10 cellular contexts compared by ENCODE assay signal in genomic region chr7:131522325-131522920, GRCh38. TPM values are rescaled to one million over a fixed set of nuclear protein-coding genes. Genes with fewer than 3 reads are reported as not detected.
DNase-seq lines count a peak whose midpoint lies in the region; ATAC-seq lines count a peak whose summit lies in the region.
"Had no signal": no experiment of that assay in that cellular context is flagged by ENCODE, and none has a peak within 500 bp of the region (broad histone marks: within the 10 kb centered on the region; RNA-seq: fewer than 3 reads in every experiment).

No MANE protein-coding gene starts in this region.

- H3K9me3 ChIP-seq in muscle layer of duodenum (ENCODE audit: control insufficient read depth in 1 of 2, low read length in 2 of 2): no peaks in the 10 kb centered on the region
- H3K9me3 ChIP-seq: SJSA1 had no signal

- H3K4me1 Mint-ChIP-seq in activated naive CD8-positive, alpha-beta T cell treated with anti-CD3 and anti-CD28 coated beads, Interleukin-2, amount 10 ng/mL, durations not matched to agents 7 days and 5 days: peaks cover 19% of the 10 kb centered on the region

- POLR2A ChIA-PET in activated naive CD8-positive, alpha-beta T cell treated with anti-CD3 and anti-CD28 coated beads, Interleukin-2, amount 10 ng/mL, durations not matched to agents 7 days and 5 days (lab: Charles Lee): interaction anchor here (0.6 to 1.4 kb wide), 2 partner anchors 10 to 25 kb away, joined by 4 read pairs; no protein-coding TSS in a partner anchor

- H3K27ac ChIP-seq in muscle layer of duodenum (ENCODE audit: low read length): no peak overlapping the region
- H3K27ac ChIP-seq: SJSA1 had no signal

- H3K4me1 ChIP-seq in muscle layer of duodenum (ENCODE audit: control insufficient read depth in 1 of 2, insufficient read depth in 2 of 2, low read length in 2 of 2): peaks cover 0 to 13% of the 10 kb centered on the region in 2 donors
- H3K4me1 ChIP-seq: SJSA1 had no signal

- H3K27me3 Mint-ChIP-seq in activated naive CD8-positive, alpha-beta T cell treated with anti-CD3 and anti-CD28 coated beads, Interleukin-2, amount 10 ng/mL, durations not matched to agents 7 days and 5 days: peaks cover 9% of the 10 kb centered on the region

- H3K4me3 Mint-ChIP-seq in activated naive CD8-positive, alpha-beta T cell treated with anti-CD3 and anti-CD28 coated beads, Interleukin-2, amount 10 ng/mL, durations not matched to agents 7 days and 5 days: peak overlapping the region; percentile 61

- H3K9me3 Mint-ChIP-seq in activated naive CD8-positive, alpha-beta T cell treated with anti-CD3 and anti-CD28 coated beads, Interleukin-2, amount 10 ng/mL, durations not matched to agents 7 days and 5 days: no peaks in the 10 kb centered on the region

- DNase-seq in EH (ENCODE audit: low read depth) (peak; percentile 32), HPDE6-E6E7 (ENCODE audit: extremely low spot score) (no peak), superior temporal gyrus (ENCODE audit: extremely low spot score) (no peak), NCI-H2171 treated with DMSO at 0.1 percent for 48 hours (lab: John Stamatoyannopoulos, UW) (no peak), inferior parietal cortex (ENCODE audit: extremely low spot score) (no peak)
- no peak for DNase-seq in activated naive CD8-positive, alpha-beta T cell treated with anti-CD3 and anti-CD28 coated beads, Interleukin-2, amount 10 ng/mL, durations not matched to agents 7 days and 5 days
- DNase-seq: cerebellar nuclear complex had no signal

- H3K4me3 ChIP-seq in muscle layer of duodenum (ENCODE audit: low read depth in 1 of 2, low read length in 2 of 2): peak overlapping the region; percentile 4 to 30
- H3K4me3 ChIP-seq: SJSA1 had no signal

- H3K36me3 Mint-ChIP-seq in activated naive CD8-positive, alpha-beta T cell treated with anti-CD3 and anti-CD28 coated beads, Interleukin-2, amount 10 ng/mL, durations not matched to agents 7 days and 5 days: peaks cover 5% of the 10 kb centered on the region

- H3K27ac Mint-ChIP-seq in activated naive CD8-positive, alpha-beta T cell treated with anti-CD3 and anti-CD28 coated beads, Interleukin-2, amount 10 ng/mL, durations not matched to agents 7 days and 5 days: peak overlapping the region; percentile 80

- H3K36me3 ChIP-seq in muscle layer of duodenum (ENCODE audit: control insufficient read depth in 1 of 2, insufficient read depth in 2 of 2, low read length in 2 of 2): no peaks in the 10 kb centered on the region
- H3K36me3 ChIP-seq: SJSA1 had no signal

- no peaks in the 10 kb centered on the region for H3K27me3 ChIP-seq in muscle layer of duodenum (ENCODE audit: low read depth, low read length)
- H3K27me3 ChIP-seq: SJSA1 had no signal

- ATAC-seq in HG03342 (IDR thresholded peaks at IDR 0.05; ENCODE audit: unreplicated experiment): peak; percentile 72
- peak; percentile 92 for ATAC-seq in activated naive CD8-positive, alpha-beta T cell treated with anti-CD3 and anti-CD28 coated beads, Interleukin-2, amount 10 ng/mL, durations not matched to agents 7 days and 5 days (ENCODE audit: low read depth)

RNA-seq across cellular contexts. Expression of gene PODXL, which starts 34.0 kb away (rescaled TPM):
- total RNA-seq in activated naive CD8-positive, alpha-beta T cell treated with anti-CD3 and anti-CD28 coated beads, Interleukin-2, amount 10 ng/mL, durations not matched to agents 7 days and 5 days: 1 to 10 TPM; 1.4 to 1.5 TPM
